In genomic region chr9:135478858-135479468, GRCh38 we compare ENCODE assay signal across 8 cellular contexts. TPM values are rescaled to one million over a fixed set of nuclear protein-coding genes. Genes with fewer than 3 reads are reported as not detected.
DNase-seq lines count a peak whose midpoint lies in the region; ATAC-seq, FAIRE-seq and TF ChIP-seq lines count a peak whose summit lies in the region.

No MANE protein-coding gene starts in this region.

- no peak overlapping the region for H2BK15ac ChIP-seq in H1 (ENCODE audit: low read length)

- intact Hi-C loops in tibial artery (cut with DNase I; ENCODE audit: low total_unique reads): no loop called here

- no peak overlapping the region for H4K91ac ChIP-seq in H1 (replicated peaks; ENCODE audit: insufficient read length, low read length)

- peaks cover 2 to 5% of the 10 kb centered on the region in 2 experiments for H4K20me1 ChIP-seq in H1 (replicated peaks in 1 of 2; ENCODE audit: control insufficient read depth in 1 of 2, insufficient read depth in 2 of 2, low read length in 2 of 2)

- no peak overlapping the region; the same call in 1 of the 2 replicates for H4K8ac ChIP-seq in H1 (ENCODE audit: extremely low read depth, insufficient read depth, low read length)

- no peak overlapping the region for H3K4ac ChIP-seq in H1 (replicated peaks; ENCODE audit: insufficient read length, low read depth, low read length)

- H3K4me1 ChIP-seq in SJSA1 (replicated peaks): peaks cover 13% of the 10 kb centered on the region
- peaks cover 0 to 8% (median 3%) of the 10 kb centered on the region in 4 experiments; a peak in 6 of 7 replicates for H3K4me1 ChIP-seq in H1 (replicated peaks in 1 of 4; ENCODE audit: control insufficient read depth in 3 of 4, insufficient read depth in 4 of 4, low read length in 3 of 4)
- peaks cover 0 to 10% of the 10 kb centered on the region in 2 donors for H3K4me1 ChIP-seq in lung (ENCODE audit: control insufficient read depth in 2 of 2, insufficient read depth in 2 of 2, low read length in 2 of 2)
- peaks cover 0 to 21% (median 12%) of the 10 kb centered on the region in 4 donors for H3K4me1 ChIP-seq in tibial artery

- peak overlapping the region; percentile 25 for H3K56ac ChIP-seq in H1 (replicated peaks; ENCODE audit: insufficient read length, low read depth, low read length)

- H2AK5ac ChIP-seq in H1 (ENCODE audit: low read depth, low read length): no peak overlapping the region

- TF ChIP-seq CTCF in H1 (IDR thresholded peaks at IDR 0.05; ENCODE audit: control extremely low read depth in 1 of 3, insufficient read depth in 1 of 3, low read depth in 1 of 3, low read length in 3 of 3) (peak in 1 of 3 experiments; percentile 32; a peak in 2 of 4 replicates), lung (IDR thresholded peaks at IDR 0.05; ENCODE audit: control extremely low read depth, extremely low read depth) (no peak), tibial artery (IDR thresholded peaks at IDR 0.05) (no peak)

- CTCF ChIA-PET in H1 (lab: Charles Lee; ENCODE audit: partially characterized antibody): no interaction called here

- no peak for TF ChIP-seq POLR2A in H1 (IDR thresholded peaks at IDR 0.05; ENCODE audit: control extremely low read depth in 1 of 2, low read depth in 2 of 2, low read length in 2 of 2)

- H3K27ac ChIP-seq in SJSA1 (no peak overlapping the region), H1 (ENCODE audit: low read depth, low read length) (no peak overlapping the region), lung (ENCODE audit: low read depth in 1 of 2, low read length in 1 of 2) (peak overlapping the region; percentile 67 to 89), tibial artery (peak overlapping the region; percentile 75 to 78)

- H3K27me3 ChIP-seq in SJSA1 (replicated peaks) (no peaks in the 10 kb centered on the region), H1 (replicated peaks in 1 of 4; ENCODE audit: control insufficient read depth in 3 of 4, extremely low read depth in 1 of 4, insufficient read depth in 3 of 4, low read length in 3 of 4) (no peaks in the 10 kb centered on the region), lung (ENCODE audit: control insufficient read depth, insufficient read depth) (no peaks in the 10 kb centered on the region), tibial artery (no peaks in the 10 kb centered on the region)

- peak overlapping the region; percentile 61 to 62 for H3K4me2 ChIP-seq in H1 (ENCODE audit: insufficient read depth in 1 of 2, low read depth in 2 of 2, low read length in 2 of 2)

- DNase-seq in activated T-cell treated with anti-CD3 and anti-CD28 coated beads, Interleukin-2, amount 50 U/mL, for 1 hour: peak; percentile 30
- DNase-seq in activated T-cell treated with anti-CD3 and anti-CD28 coated beads for 4 hours (no peak), SJSA1 (ENCODE audit: low read depth in 1 of 2, low spot score in 2 of 2) (peak in 1 of 2 experiments; percentile 10), H1 (ENCODE audit: low read depth in 1 of 2, low spot score in 2 of 2) (peak in 1 of 2 experiments; percentile 64), lung (ENCODE audit: low spot score) (peak; percentile 47), tibial artery (peak in 1 of 2 donors; percentile 47)

- no peak for TF ChIP-seq EP300 in H1 (IDR thresholded peaks at IDR 0.05; ENCODE audit: borderline replicate concordance in 1 of 2, low read depth in 2 of 2, low read length in 2 of 2)

- 9% methylated on average over 35 of the region's 62 CpGs; no CpG with 5 or more reads in 1 of the 2 experiments for WGBS in H1 (ENCODE audit: extremely low coverage in 1 of 2, insufficient coverage in 1 of 2, insufficient read length in 1 of 2, insufficient replicate concordance in 2 of 2, low coverage in 1 of 2, low lambda C conversion rate in 2 of 2, missing lambda C conversion rate in 1 of 2), 2 experiments
- 2% methylated on average over 48 to 62 of the region's 62 CpGs for whole genome bisulfite sequencing in lung, 2 donors

- no peak for TF ChIP-seq RAD21 in H1 (IDR thresholded peaks at IDR 0.05 in 1 of 2, conservative IDR thresholded peaks at IDR 0.05 in 1 of 2; ENCODE audit: low read depth in 2 of 2, low read length in 2 of 2)

- ATAC-seq in lung (ENCODE audit: insufficient read depth, low FRiP score): peak; percentile 43
- no peak for ATAC-seq in GM19328 (IDR thresholded peaks at IDR 0.05; ENCODE audit: unreplicated experiment)
- no peak for ATAC-seq in HG03196 (IDR thresholded peaks at IDR 0.05; ENCODE audit: unreplicated experiment)

- H3K4me3 ChIP-seq in SJSA1 (peak overlapping the region; percentile 50), H1 (ENCODE audit: extremely low read depth in 1 of 4, insufficient read depth in 2 of 4, low read depth in 3 of 4, low read length in 4 of 4) (peak overlapping the region; percentile 29 to 81 (median 57)), lung (peak overlapping the region; percentile 62), tibial artery (peak overlapping the region; percentile 89 to 94)

- peaks cover 4% of the 10 kb centered on the region for H3K79me1 ChIP-seq in H1 (ENCODE audit: low read depth, low read length)

- peak overlapping the region; percentile 32; the same call in 1 of the 2 replicates for H3K18ac ChIP-seq in H1 (ENCODE audit: extremely low read depth, low read length)

- H3K23ac ChIP-seq in H1 (ENCODE audit: insufficient read length): no peak overlapping the region

- POLR2A ChIA-PET in H1 (lab: Charles Lee; ENCODE audit: partially characterized antibody): no interaction called here

- H3K36me3 ChIP-seq in SJSA1 (peaks cover 10% of the 10 kb centered on the region; the same call in 1 of the 2 replicates), H1 (ENCODE audit: control insufficient read depth in 2 of 4, insufficient read depth in 4 of 4, low read length in 3 of 4) (peaks cover 4 to 8% (median 5%) of the 10 kb centered on the region in 4 experiments; a peak in 7 of 8 replicates), lung (ENCODE audit: control insufficient read depth in 2 of 2, insufficient read depth in 2 of 2, low read length in 2 of 2) (peaks cover 0 to 2% of the 10 kb centered on the region in 2 donors), tibial artery (peaks cover 0 to 6% (median 6%) of the 10 kb centered on the region in 3 donors)

- H2BK120ac ChIP-seq in H1 (replicated peaks; ENCODE audit: low read depth, low read length): no peak overlapping the region

- H2BK20ac ChIP-seq in H1 (ENCODE audit: low read length): no peak overlapping the region

- no peak overlapping the region for H4K5ac ChIP-seq in H1 (ENCODE audit: insufficient read length, low read depth, low read length)

- H3K9me3 ChIP-seq in SJSA1 (replicated peaks) (no peaks in the 10 kb centered on the region), H1 (ENCODE audit: insufficient read depth in 2 of 2, low read depth in 1 of 2, low read length in 1 of 2) (no peaks in the 10 kb centered on the region), lung (ENCODE audit: control insufficient read depth in 2 of 2, insufficient read depth in 1 of 2, low read length in 1 of 2) (no peaks in the 10 kb centered on the region), tibial artery (no peaks in the 10 kb centered on the region)

- peaks cover 3 to 20% of the 10 kb centered on the region in 2 experiments; a peak in 2 of 4 replicates for H3K79me2 ChIP-seq in H1 (ENCODE audit: control insufficient read depth in 1 of 2, insufficient read depth in 2 of 2, low read length in 2 of 2)

- no peak overlapping the region for H2BK12ac ChIP-seq in H1 (ENCODE audit: low read depth, low read length)

- peaks cover 7% of the 10 kb centered on the region; the same call in 1 of the 2 replicates for H3K23me2 ChIP-seq in H1 (ENCODE audit: low read depth, low read length)

- no peak for FAIRE-seq in H1 (lab: Jason Lieb, UNC)

- no peak overlapping the region for H2AFZ ChIP-seq in H1 (ENCODE audit: low read length)

- H2BK5ac ChIP-seq in H1 (ENCODE audit: low read depth, low read length): no peak overlapping the region

- no peak overlapping the region for H3K9ac ChIP-seq in H1 (replicated peaks in 1 of 4; ENCODE audit: extremely low read depth in 1 of 4, low read depth in 3 of 4, low read length in 3 of 4)

- H3K14ac ChIP-seq in H1 (ENCODE audit: insufficient read length): no peak overlapping the region

RNA-seq across cellular contexts. Expression of gene PPP1R26, which starts 0.6 kb away (rescaled TPM):
- total RNA-seq in SJSA1 (2014; rRNA removed; shearing (Covaris generic)): 11.0 and 16.8 TPM in 2 replicates
- total RNA-seq in H1 (2021; fragmentation: NEBNext Ultra II Directional; extraction: Animal tissue kit (Norgen Biotek cat#: 25700)): 32.7 and 35.9 TPM in 2 replicates
- polyA plus RNA-seq in H1 (2011; rRNA removed) (9.8 and 17.4 TPM in 2 replicates), lung (10 to 100 TPM in 1 of 2 donors, 1 to 10 TPM in 1; 9.3 to 13.6 TPM)
- 18.3 TPM for polyA plus RNA-seq in H1 (2011; cell fraction: cytosol; rRNA removed)
- 33.1 TPM for polyA plus RNA-seq in H1 (2011; cell fraction: nucleus; rRNA removed)
- 15.6 to 25.7 TPM (median 25.0 TPM) in 4 replicates for polyA plus RNA-seq in H1 (2012, experiment 1 of 2)
- 13.2 TPM for polyA plus RNA-seq in H1 (2012, experiment 2 of 2)
- polyA plus RNA-seq in H1 (2013, experiment 1 of 2): 15.4 TPM
- polyA plus RNA-seq in H1 (2013, experiment 2 of 2): 14.5 TPM
- 8.9 and 10.6 TPM in 2 replicates for polyA minus RNA-seq in H1 (2011; rRNA and poly(A)+ RNA removed)
- polyA minus RNA-seq in H1 (2011; cell fraction: cytosol; rRNA and poly(A)+ RNA removed): 23.6 TPM
- 12.8 TPM for polyA minus RNA-seq in H1 (2011; cell fraction: nucleus; rRNA and poly(A)+ RNA removed)
- 10 to 100 TPM; 22.9 to 29.6 TPM for total RNA-seq in lung

RNA-seq across cellular contexts. Expression of gene MRPS2, which starts 21.5 kb away (rescaled TPM):
- total RNA-seq in SJSA1 (2014; rRNA removed; shearing (Covaris generic)): 12.6 and 21.3 TPM in 2 replicates
- 78.6 and 78.8 TPM in 2 replicates for total RNA-seq in H1 (2021; fragmentation: NEBNext Ultra II Directional; extraction: Animal tissue kit (Norgen Biotek cat#: 25700))
- polyA plus RNA-seq in H1 (2011; rRNA removed) (476 and 530 TPM in 2 replicates), lung (10 to 100 TPM; 33.0 to 42.0 TPM)
- 259 TPM for polyA plus RNA-seq in H1 (2011; cell fraction: cytosol; rRNA removed)
- polyA plus RNA-seq in H1 (2011; cell fraction: nucleus; rRNA removed): 320 TPM
- polyA plus RNA-seq in H1 (2012, experiment 1 of 2): 55.2 to 114 TPM (median 111 TPM) in 4 replicates
- polyA plus RNA-seq in H1 (2012, experiment 2 of 2): 122 TPM
- 112 TPM for polyA plus RNA-seq in H1 (2013, experiment 1 of 2)
- polyA plus RNA-seq in H1 (2013, experiment 2 of 2): 119 TPM
- polyA minus RNA-seq in H1 (2011; rRNA and poly(A)+ RNA removed): 161 and 164 TPM in 2 replicates
- polyA minus RNA-seq in H1 (2011; cell fraction: cytosol; rRNA and poly(A)+ RNA removed): 116 TPM
- 86.0 TPM for polyA minus RNA-seq in H1 (2011; cell fraction: nucleus; rRNA and poly(A)+ RNA removed)
- 10 to 100 TPM; 18.2 to 30.5 TPM for total RNA-seq in lung

RNA-seq across cellular contexts. Expression of gene LCN1, which starts 42.3 kb away (rescaled TPM):
- not detected in 2 replicates for total RNA-seq in SJSA1 (2014; rRNA removed; shearing (Covaris generic))
- not detected in 2 replicates for total RNA-seq in H1 (2021; fragmentation: NEBNext Ultra II Directional; extraction: Animal tissue kit (Norgen Biotek cat#: 25700))
- polyA plus RNA-seq in H1 (2011; rRNA removed) (not detected in 2 replicates), lung (not detected)
- polyA plus RNA-seq in H1 (2011; cell fraction: cytosol; rRNA removed): not detected
- not detected for polyA plus RNA-seq in H1 (2011; cell fraction: nucleus; rRNA removed)
- polyA plus RNA-seq in H1 (2012, experiment 1 of 2): 0.24 TPM in 1 of 4 replicates, not detected in the others
- not detected for polyA plus RNA-seq in H1 (2012, experiment 2 of 2)
- 0.20 TPM for polyA plus RNA-seq in H1 (2013, experiment 1 of 2)
- polyA plus RNA-seq in H1 (2013, experiment 2 of 2): not detected
- not detected in 2 replicates for polyA minus RNA-seq in H1 (2011; rRNA and poly(A)+ RNA removed)
- not detected for polyA minus RNA-seq in H1 (2011; cell fraction: cytosol; rRNA and poly(A)+ RNA removed)
- polyA minus RNA-seq in H1 (2011; cell fraction: nucleus; rRNA and poly(A)+ RNA removed): not detected
- not detected for total RNA-seq in lung

Comparison
In these comparisons a context has a peak if more than half of its experiments do, and no peak if none do; other contexts are left out.
1. H3K27ac ChIP-seq: peak in lung (2 of 2) and tibial artery (2 of 2); none in SJSA1 (single experiment) and H1 (single experiment).
2. Peak in every context shown above with its lines, with median percentiles within 50 percentile points of each other: H3K4me3 ChIP-seq.